ENCODE assay signal across 9 cellular contexts in genomic region chr3:181712505-181713299, GRCh38. TPM values are rescaled to one million over a fixed set of nuclear protein-coding genes. Genes with fewer than 3 reads are reported as not detected.
DNase-seq lines count a peak whose midpoint lies in the region; ATAC-seq and TF ChIP-seq lines count a peak whose summit lies in the region.
"Had no signal": no experiment of that assay in that cellular context is flagged by ENCODE, and none has a peak within 500 bp of the region (broad histone marks: within the 10 kb centered on the region; RNA-seq: fewer than 3 reads in every experiment).

No MANE protein-coding gene starts in this region.

- POLR2A ChIA-PET in CD4-positive, alpha-beta memory T cell (lab: Charles Lee; ENCODE audit: partially characterized antibody), result no interaction called here

- no peaks in the 10 kb centered on the region for H3K36me3 ChIP-seq in prostate gland
- no peaks in the 10 kb centered on the region for H3K36me3 ChIP-seq in CD4-positive, alpha-beta memory T cell (ENCODE audit: insufficient read depth, low read length)

- H3K4me3 ChIP-seq in GM12875 (ENCODE audit: low read depth, low read length) (peak overlapping the region; percentile 41), epithelial cell of esophagus (ENCODE audit: low read length) (peak overlapping the region; percentile 75), prostate gland (peak overlapping the region; percentile 36 to 49)
- H3K4me3 ChIP-seq in CD4-positive, alpha-beta memory T cell (ENCODE audit: low read length in 2 of 2), result no peak overlapping the region

- no peaks in the 10 kb centered on the region for H3K9me3 ChIP-seq in prostate gland
- H3K9me3 ChIP-seq in CD4-positive, alpha-beta memory T cell (ENCODE audit: control insufficient read depth in 1 of 2, low read length in 2 of 2), result no peaks in the 10 kb centered on the region

- peaks cover 5 to 12% (median 5%) of the 10 kb centered on the region in 4 donors for H3K4me1 Mint-ChIP-seq in CD4-positive, alpha-beta memory T cell

- peaks cover 11% of the 10 kb centered on the region for H3K27me3 ChIP-seq in prostate gland (replicated peaks; ENCODE audit: insufficient read depth)
- peaks cover 51% of the 10 kb centered on the region for H3K27me3 ChIP-seq in CD4-positive, alpha-beta memory T cell (ENCODE audit: insufficient read depth, low read length)

- H3K36me3 Mint-ChIP-seq in CD4-positive, alpha-beta memory T cell, result no peaks in the 10 kb centered on the region

- H3K27me3 Mint-ChIP-seq in CD4-positive, alpha-beta memory T cell, result peaks cover 44 to 54% of the 10 kb centered on the region in 2 donors

- intact Hi-C loops in prostate gland (cut with DNase I), result no loop called here
- intact Hi-C loops in CD4-positive, alpha-beta memory T cell (cut with micrococcal nuclease), result no loop called here

- TF ChIP-seq CTCF in GM12875 (IDR thresholded peaks at IDR 0.05; ENCODE audit: borderline replicate concordance, insufficient read depth, low read depth, low read length), result no peak
- no peak for TF ChIP-seq CTCF in epithelial cell of esophagus (IDR thresholded peaks at IDR 0.05; ENCODE audit: insufficient read depth, low read depth, low read length, missing control alignments)
- TF ChIP-seq CTCF in prostate gland (IDR thresholded peaks at IDR 0.05), result no peak

- ATAC-seq in GM19023 (IDR thresholded peaks at IDR 0.05; ENCODE audit: unreplicated experiment), result no peak

- TF ChIP-seq POLR2A in prostate gland (IDR thresholded peaks at IDR 0.05), result no peak

- DNase-seq in NCI-H748 (lab: John Stamatoyannopoulos, UW; ENCODE audit: unreplicated experiment) (peak; percentile 82), epithelial cell of esophagus (ENCODE audit: low read depth) (peak; percentile 68), prostate gland (ENCODE audit: low spot score) (peak; percentile 33), pons (ENCODE audit: low spot score) (no peak), HuH-7 (ENCODE audit: low spot score) (no peak)
- no peak for DNase-seq in CD4-positive, alpha-beta memory T cell

- CTCF ChIA-PET in CD4-positive, alpha-beta memory T cell (lab: Charles Lee; ENCODE audit: partially characterized antibody), result interaction anchor here (1.8 kb wide), 1 partner anchor 12 kb away, joined by 6 read pairs; no protein-coding TSS in a partner anchor

- peaks cover 0 to 49% (median 27%) of the 10 kb centered on the region in 8 donors for H3K9me3 Mint-ChIP-seq in CD4-positive, alpha-beta memory T cell
- H3K9me3 Mint-ChIP-seq: stimulated activated naive CD8-positive, alpha-beta T cell treated with anti-CD3 and anti-CD28 coated beads, Interleukin-15, Interleukin-2, amounts not matched to agents 100 ng/mL and 50 ng/mL, for 24 hours had no signal

- peak overlapping the region; percentile 73 to 76 for H3K27ac ChIP-seq in prostate gland
- no peak overlapping the region for H3K27ac ChIP-seq in CD4-positive, alpha-beta memory T cell (ENCODE audit: low read depth, low read length)

- peaks cover 3% of the 10 kb centered on the region for H3K4me1 ChIP-seq in prostate gland (replicated peaks)
- H3K4me1 ChIP-seq in CD4-positive, alpha-beta memory T cell (ENCODE audit: insufficient read depth, low read length), result peaks cover 11% of the 10 kb centered on the region

- H3K4me3 Mint-ChIP-seq in CD4-positive, alpha-beta memory T cell, result peak overlapping the region in 4 of 8 donors; percentile 5 to 51 (median 14)
- H3K4me3 Mint-ChIP-seq: stimulated activated naive CD8-positive, alpha-beta T cell treated with anti-CD3 and anti-CD28 coated beads, Interleukin-15, Interleukin-2, amounts not matched to agents 100 ng/mL and 50 ng/mL, for 24 hours had no signal

- H3K27ac Mint-ChIP-seq in CD4-positive, alpha-beta memory T cell, result peak overlapping the region in 1 of 7 donors; percentile 68
- H3K27ac Mint-ChIP-seq: stimulated activated naive CD8-positive, alpha-beta T cell treated with anti-CD3 and anti-CD28 coated beads, Interleukin-15, Interleukin-2, amounts not matched to agents 100 ng/mL and 50 ng/mL, for 24 hours had no signal

- WGBS in prostate gland, result under 1% methylated on average over 56 of the region's 70 CpGs

RNA-seq across cellular contexts. Expression of gene SOX2, which starts 1.0 kb away (rescaled TPM):
- total RNA-seq in prostate gland, result 10 to 100 TPM; 10.5 to 17.8 TPM
- total RNA-seq in CD4-positive, alpha-beta memory T cell, result not detected
- polyA plus RNA-seq in CD4-positive, alpha-beta memory T cell, result not detected

Comparison
In these comparisons a context has a peak if more than half of its experiments do, and no peak if none do; other contexts are left out.
1. H3K4me3 ChIP-seq: peak in GM12875 (single experiment), epithelial cell of esophagus (single experiment) and prostate gland (2 of 2); none in CD4-positive, alpha-beta memory T cell (0 of 2).
2. DNase-seq: peak in NCI-H748 (single experiment), epithelial cell of esophagus (single experiment) and prostate gland (single experiment); none in pons (single experiment), CD4-positive, alpha-beta memory T cell (0 of 5) and HuH-7 (single experiment).
3. RNA of gene SOX2, which starts 1.0 kb away (total RNA-seq): 10.5 to 17.8 TPM in prostate gland; not detected in CD4-positive, alpha-beta memory T cell; every median in the first group is over 10 times any median in the second.